In genomic region chr17:81373536-81374160, GRCh38 we compare ENCODE assay signal across 19 cellular contexts.
"Had no signal": no experiment of that assay in that cellular context is flagged by ENCODE, and none has a peak within 500 bp of the region (broad histone marks: within the 10 kb centered on the region; RNA-seq: fewer than 3 reads in every experiment).

No MANE protein-coding gene starts in this region.

- H3K27me3 ChIP-seq: ascending aorta, colonic mucosa, neural progenitor cell, sigmoid colon had no signal

- FAIRE-seq: frontal cortex had no signal

- H3K27ac ChIP-seq: colonic mucosa, neural progenitor cell, tibial artery, VCaP had no signal

- H3K9ac ChIP-seq: neural progenitor cell had no signal

- H3K4me2 ChIP-seq: neural progenitor cell had no signal

- H3K4me3 ChIP-seq: ascending aorta, colonic mucosa, mucosa of descending colon, neural progenitor cell, psoas muscle, sigmoid colon, tibial artery had no signal

- DNase-seq: activated CD4-positive, alpha-beta T cell treated with anti-CD3 and anti-CD28 coated beads, Interleukin-2, amount 50 U/mL, for 1 hour; activated CD4-positive, CD25-positive, alpha-beta regulatory T cell treated with anti-CD3 and anti-CD28 coated beads, Interleukin-2, amount 50 U/mL, for 72 hours; activated CD8-positive, alpha-beta memory T cell treated with anti-CD3 and anti-CD28 coated beads, Interleukin-2, amount 50 U/mL, for 4 hours; activated naive CD4-positive, alpha-beta T cell treated with anti-CD3 and anti-CD28 coated beads for 36 hours; activated T-cell treated with anti-CD3 and anti-CD28 coated beads, Interleukin-2, amount 50 U/mL, for 4 hours; colonic mucosa; mucosa of descending colon; naive B cell; psoas muscle; sigmoid colon; stimulated activated CD8-positive, alpha-beta memory T cell treated with anti-CD3 and anti-CD28 coated beads, Interleukin-4, amount 100 ng/mL, for 48 hours; stimulated activated naive CD4-positive, alpha-beta T cell; SW 1271; T-helper 2 cell; tibial artery had no signal

- ATAC-seq: activated T-cell treated with anti-CD3 and anti-CD28 coated beads, Interleukin-2, amount 50 U/mL, for 4 hours; mucosa of descending colon had no signal

- H3K36me3 ChIP-seq: ascending aorta, colonic mucosa, neural progenitor cell, sigmoid colon, tibial artery had no signal

- H3K4me1 ChIP-seq: ascending aorta, colonic mucosa, neural progenitor cell, psoas muscle, tibial artery had no signal

- H2AFZ ChIP-seq: neural progenitor cell had no signal

- H3K9me3 ChIP-seq: ascending aorta, colonic mucosa, mucosa of descending colon, psoas muscle, sigmoid colon had no signal
